Comparison of ENCODE assay signal across 23 cellular contexts in the genomic region with DNA sequence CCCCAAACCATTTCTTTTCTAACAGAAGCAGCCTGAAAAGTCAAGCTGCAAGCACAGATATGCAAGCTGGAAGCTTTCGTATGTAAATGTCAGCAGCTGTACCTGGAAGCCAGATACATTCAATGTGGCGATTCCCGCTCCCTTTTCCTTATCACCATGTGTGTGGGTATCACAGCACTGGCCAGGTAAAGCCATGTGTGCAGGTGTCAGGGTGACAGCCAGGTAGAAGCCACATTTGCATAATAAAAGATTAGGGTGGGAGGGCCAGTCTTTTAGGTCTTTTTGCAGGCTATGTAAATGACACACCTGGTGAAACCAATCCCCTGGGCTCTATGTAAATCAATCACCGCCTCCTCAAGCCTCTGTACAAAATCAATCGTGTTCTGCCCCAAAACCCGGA.
DNase-seq lines count a peak whose midpoint lies in the region; TF ChIP-seq lines count a peak whose summit lies in the region.
"Had no signal": no experiment of that assay in that cellular context is flagged by ENCODE, and none has a peak within 500 bp of the region (broad histone marks: within the 10 kb centered on the region; RNA-seq: fewer than 3 reads in every experiment).

No MANE protein-coding gene starts in this region.

- no peaks in the 10 kb centered on the region; the same call in 1 of the 2 replicates for H3K36me3 ChIP-seq in iPS DF 6.9 (ENCODE audit: control insufficient read depth, insufficient read depth, low read length)

- no peak for TF ChIP-seq CTCF in GM10266 (IDR thresholded peaks at IDR 0.05; ENCODE audit: control insufficient read depth, insufficient read depth, low read depth, missing control alignments)

- DNase-seq in NCI-H748 (lab: John Stamatoyannopoulos, UW; ENCODE audit: unreplicated experiment) (peak; percentile 36), NCI-H748 treated with DMSO at 0.1 percent for 48 hours (lab: John Stamatoyannopoulos, UW) (no peak), NCI-H69 (lab: John Stamatoyannopoulos, UW) (peak; percentile 61), iPS DF 6.9 (ENCODE audit: low read depth, low spot score) (peak; percentile 54), GM10266 (ENCODE audit: extremely low spot score) (no peak), NCI-H1417 treated with DMSO at 0.1 percent for 48 hours (lab: John Stamatoyannopoulos, UW) (no peak), Ammon's horn (ENCODE audit: low spot score) (no peak)
- DNase-seq: 8988T; C1 segment of cervical spinal cord; Calu3; CD8-positive, alpha-beta memory T cell; DMS153; GDM1; HFFc6; IMR-90; NCI-H1105; NCI-H1694 treated with DMSO at 0.1 percent for 48 hours; NCI-H345; NCI-H524; PC-9; RPMI8226; SHP77 had no signal

- H3K9me3 ChIP-seq in iPS DF 6.9 (ENCODE audit: control insufficient read depth, insufficient read depth, low read length) = no peaks in the 10 kb centered on the region

- no peaks in the 10 kb centered on the region for H3K27me3 ChIP-seq in iPS DF 6.9 (ENCODE audit: control insufficient read depth, insufficient read depth, low read length)

- H3K27ac ChIP-seq in iPS DF 6.9 (ENCODE audit: low read length) = no peak overlapping the region
- H3K27ac ChIP-seq: KMS-11, PC-9 had no signal

- peaks cover 2% of the 10 kb centered on the region for H3K4me1 ChIP-seq in iPS DF 6.9 (ENCODE audit: control insufficient read depth, insufficient read depth, low read length)

- WGBS in iPS DF 6.9 (ENCODE audit: insufficient coverage, insufficient read length) = no CpG with 5 or more reads among the region's 6 CpGs

- H3K4me3 ChIP-seq in iPS DF 6.9 (ENCODE audit: low read length) = no peak overlapping the region
- H3K4me3 ChIP-seq: PC-9 had no signal

Comparison
In these comparisons a context has a peak if more than half of its experiments do, and no peak if none do; other contexts are left out.
1. DNase-seq: peak in NCI-H748 (single experiment), NCI-H69 (single experiment) and iPS DF 6.9 (single experiment); none in NCI-H748 treated with DMSO at 0.1 percent for 48 hours (single experiment), GM10266 (single experiment), NCI-H1417 treated with DMSO at 0.1 percent for 48 hours (single experiment) and Ammon's horn (single experiment).